9 cellular contexts compared by ENCODE assay signal in genomic region chr21:31343030-31343510, GRCh38. TPM values are rescaled to one million over a fixed set of nuclear protein-coding genes. Genes with fewer than 3 reads are reported as not detected.
DNase-seq lines count a peak whose midpoint lies in the region; ATAC-seq and TF ChIP-seq lines count a peak whose summit lies in the region.
"Had no signal": no experiment of that assay in that cellular context is flagged by ENCODE, and none has a peak within 500 bp of the region (broad histone marks: within the 10 kb centered on the region; RNA-seq: fewer than 3 reads in every experiment).

No MANE protein-coding gene starts in this region.

- H3K9ac ChIP-seq in SK-N-SH, result no peak overlapping the region
- no peak overlapping the region for H3K9ac ChIP-seq in skeletal muscle tissue (ENCODE audit: low read depth in 1 of 3, low read length in 3 of 3)

- no peaks in the 10 kb centered on the region for H3K27me3 Mint-ChIP-seq in glutamatergic neuron (ENCODE audit: unreplicated experiment)

- H3K4me3 Mint-ChIP-seq in glutamatergic neuron (ENCODE audit: unreplicated experiment), result peak overlapping the region; percentile 94

- TF ChIP-seq CTCF in SK-N-SH (IDR thresholded peaks at IDR 0.05), result no peak
- TF ChIP-seq CTCF in glutamatergic neuron (IDR thresholded peaks at IDR 0.05; ENCODE audit: partially characterized antibody, unreplicated experiment), result no peak

- CTCF ChIA-PET in SK-N-SH (lab: Yijun Ruan, JAX), result interaction anchor here (1.2 to 3.4 kb wide), 5 partner anchors 11 to 261 kb away, joined by 3 to 21 read pairs (median 8); no protein-coding TSS in a partner anchor

- H3K9me2 ChIP-seq in SK-N-SH, result no peaks in the 10 kb centered on the region

- peaks cover 0 to 13% of the 10 kb centered on the region in 2 experiments; a peak in 1 of 4 replicates for H3K4me1 ChIP-seq in SK-N-SH (ENCODE audit: control insufficient read depth in 1 of 2, insufficient read depth in 2 of 2, low read depth in 1 of 2, low read length in 1 of 2)
- H3K4me1 ChIP-seq in skeletal muscle tissue (ENCODE audit: control insufficient read depth in 3 of 3, insufficient read depth in 3 of 3, low read length in 3 of 3), result no peaks in the 10 kb centered on the region

- H3K4me2 ChIP-seq in SK-N-SH, result peak overlapping the region; percentile 89

- 52% methylated on average over 2 of the region's 2 CpGs for WGBS in SK-N-SH (ENCODE audit: low lambda C conversion rate)

- H3K27ac ChIP-seq in SK-N-SH (ENCODE audit: low read depth in 2 of 2, low read length in 1 of 2) (no peak overlapping the region), skeletal muscle tissue (ENCODE audit: low read depth, low read length) (no peak overlapping the region)
- H3K27ac ChIP-seq: 22Rv1 had no signal

- peaks cover 26 to 33% of the 10 kb centered on the region in 2 donors for H3K36me3 Mint-ChIP-seq in activated naive CD4-positive, alpha-beta T cell treated with anti-CD3 and anti-CD28 coated beads, Interleukin-2, amount 50 U/mL, for 72 hours
- H3K36me3 Mint-ChIP-seq in glutamatergic neuron (ENCODE audit: unreplicated experiment), result no peaks in the 10 kb centered on the region

- H3F3A ChIP-seq in SK-N-SH (replicated peaks; ENCODE audit: insufficient read depth), result no peaks in the 10 kb centered on the region

- H4K20me1 ChIP-seq in SK-N-SH (ENCODE audit: insufficient read depth), result no peaks in the 10 kb centered on the region

- H3K27ac Mint-ChIP-seq in activated naive CD4-positive, alpha-beta T cell treated with anti-CD3 and anti-CD28 coated beads, Interleukin-2, amount 50 U/mL, for 72 hours, result peak overlapping the region; percentile 89 to 93
- peak overlapping the region; percentile 82 for H3K27ac Mint-ChIP-seq in glutamatergic neuron (ENCODE audit: unreplicated experiment)

- H3K9me3 ChIP-seq in SK-N-SH (no peaks in the 10 kb centered on the region), skeletal muscle tissue (ENCODE audit: control insufficient read depth in 3 of 3, low read length in 3 of 3) (no peaks in the 10 kb centered on the region)

- H3K4me1 Mint-ChIP-seq in glutamatergic neuron (ENCODE audit: low read depth, unreplicated experiment), result peaks cover 2% of the 10 kb centered on the region

- H2AFZ ChIP-seq in SK-N-SH (ENCODE audit: low read depth), result no peak overlapping the region

- no peak for TF ChIP-seq EP300 in SK-N-SH (IDR thresholded peaks at IDR 0.05; ENCODE audit: borderline replicate concordance in 1 of 2, low read depth in 1 of 2, low read length in 1 of 2)

- peaks cover 21% of the 10 kb centered on the region; the same call in 1 of the 2 replicates for H3K27me3 ChIP-seq in SK-N-SH (ENCODE audit: insufficient read depth)
- H3K27me3 ChIP-seq in skeletal muscle tissue (ENCODE audit: control insufficient read depth in 3 of 3, insufficient read depth in 3 of 3, low read length in 3 of 3), result peaks cover 5 to 26% (median 8%) of the 10 kb centered on the region in 3 donors

- ATAC-seq in SK-N-SH treated with all-trans-retinoic acid at 6 μM for 48 hours (no peak), HG03039 (IDR thresholded peaks at IDR 0.05; ENCODE audit: unreplicated experiment) (no peak), HG03139 (IDR thresholded peaks at IDR 0.05; ENCODE audit: unreplicated experiment) (no peak)
- no peak for ATAC-seq in activated naive CD4-positive, alpha-beta T cell treated with anti-CD3 and anti-CD28 coated beads, Interleukin-2, amount 50 U/mL, for 72 hours

- TF ChIP-seq RAD21 in SK-N-SH (IDR thresholded peaks at IDR 0.05; ENCODE audit: low read length), result no peak

- no peaks in the 10 kb centered on the region for H3K36me3 ChIP-seq in SK-N-SH (replicated peaks in 1 of 2; ENCODE audit: control insufficient read depth in 1 of 2, insufficient read depth in 2 of 2, low read length in 1 of 2)
- no peaks in the 10 kb centered on the region for H3K36me3 ChIP-seq in skeletal muscle tissue (ENCODE audit: control insufficient read depth in 3 of 3, insufficient read depth in 3 of 3, low read length in 3 of 3)

- peaks cover 0 to 3% of the 10 kb centered on the region in 2 donors for H3K9me3 Mint-ChIP-seq in activated naive CD4-positive, alpha-beta T cell treated with anti-CD3 and anti-CD28 coated beads, Interleukin-2, amount 50 U/mL, for 72 hours
- H3K9me3 Mint-ChIP-seq in glutamatergic neuron (ENCODE audit: unreplicated experiment), result peaks cover 6% of the 10 kb centered on the region

- DNase-seq in SK-N-SH (no peak), glutamatergic neuron (no peak), NCI-H187 treated with DMSO at 0.1 percent for 48 hours (lab: John Stamatoyannopoulos, UW) (no peak)
- DNase-seq in activated naive CD4-positive, alpha-beta T cell treated with anti-CD3 and anti-CD28 coated beads, Interleukin-2, amount 50 U/mL, for 72 hours (ENCODE audit: low spot score in 2 of 2), result no peak

- H3K79me2 ChIP-seq in SK-N-SH (ENCODE audit: insufficient read depth), result no peaks in the 10 kb centered on the region

- POLR2A ChIA-PET in SK-N-SH (lab: Yijun Ruan, JAX), result no interaction called here

- H3K4me3 ChIP-seq in SK-N-SH (ENCODE audit: low read depth in 2 of 2, low read length in 1 of 2), result peak overlapping the region; percentile 55 to 56; a peak in 3 of 4 replicates
- H3K4me3 ChIP-seq in skeletal muscle tissue (ENCODE audit: low read length in 3 of 3), result peak overlapping the region in 2 of 3 donors; percentile 52 to 55

TF ChIP-seq in SK-N-SH, 30 proteins besides CTCF, POLR2A, EP300 and RAD21:
- TF ChIP-seq NRF1 (IDR thresholded peaks at IDR 0.05; ENCODE audit: low read depth, low read length), result no peak
- no peak for TF ChIP-seq POLR2AphosphoS5 (IDR thresholded peaks at IDR 0.05; ENCODE audit: low read depth, low read length)
- TF ChIP-seq PBX3 (IDR thresholded peaks at IDR 0.05), result no peak
- no peak for TF ChIP-seq GABPA (IDR thresholded peaks at IDR 0.05; ENCODE audit: low read depth)
- TF ChIP-seq JUND (IDR thresholded peaks at IDR 0.05), result no peak
- TF ChIP-seq FOXJ3 (CRISPR knock-in tag; IDR thresholded peaks at IDR 0.05), result no peak
- no peak for TF ChIP-seq MAX (IDR thresholded peaks at IDR 0.05; ENCODE audit: low read depth)
- TF ChIP-seq SIN3A (IDR thresholded peaks at IDR 0.05; ENCODE audit: borderline replicate concordance, low read depth, low read length), result no peak
- TF ChIP-seq YY1 (IDR thresholded peaks at IDR 0.05; ENCODE audit: low read depth), result no peak
- TF ChIP-seq FOSL2 (IDR thresholded peaks at IDR 0.05; ENCODE audit: borderline replicate concordance, low read depth), result no peak
- no peak for TF ChIP-seq MEF2A (IDR thresholded peaks at IDR 0.05; ENCODE audit: borderline replicate concordance, low read depth)
TF ChIP-seq in SK-N-SH: peak in this region for 0.

TF ChIP-seq in SK-N-SH treated with all-trans-retinoic acid at 6 μM for 48 hours, 23 proteins besides CTCF, POLR2A, EP300 and RAD21:
- TF ChIP-seq TOX (CRISPR knock-in tag; IDR thresholded peaks at IDR 0.05; ENCODE audit: borderline replicate concordance) (no peak), RARB (CRISPR knock-in tag; IDR thresholded peaks at IDR 0.05) (no peak), SNAI2 (CRISPR knock-in tag; IDR thresholded peaks at IDR 0.05) (no peak), BACH2 (CRISPR knock-in tag; IDR thresholded peaks at IDR 0.05; ENCODE audit: borderline replicate concordance) (no peak), CSDC2 (CRISPR knock-in tag; IDR thresholded peaks at IDR 0.05) (no peak), ZFP30 (CRISPR knock-in tag; IDR thresholded peaks at IDR 0.05) (no peak), ZFP3 (CRISPR knock-in tag; IDR thresholded peaks at IDR 0.05) (no peak)
TF ChIP-seq in SK-N-SH treated with all-trans-retinoic acid at 6 μM for 48 hours: peak in this region for 0.

RNA-seq across cellular contexts. Expression of gene TIAM1, which starts 1.0 kb away (rescaled TPM):
- polyA plus RNA-seq in SK-N-SH (2012; rRNA removed), result 1.7 and 2.4 TPM in 2 replicates
- polyA plus RNA-seq in SK-N-SH (2012; cell fraction: cytosol; rRNA removed), result 1.3 and 2.1 TPM in 2 replicates
- polyA plus RNA-seq in SK-N-SH (2012; cell fraction: nucleus; rRNA removed), result 2.1 and 2.7 TPM in 2 replicates
- 10 to 100 TPM; 43.7 to 70.6 TPM for total RNA-seq in activated naive CD4-positive, alpha-beta T cell treated with anti-CD3 and anti-CD28 coated beads, Interleukin-2, amount 50 U/mL, for 72 hours
- 23.3 TPM for total RNA-seq in glutamatergic neuron (ENCODE audit: unreplicated experiment)
- 24.5 TPM for total RNA-seq in skeletal muscle tissue
